ENCODE assay signal across 7 cellular contexts in genomic region chr10:29482591-29483421, GRCh38.
A peak's percentile ranks its signal among the peaks of the same experiment; 100 is the strongest.
DNase-seq lines count a peak whose midpoint lies in the region; ATAC-seq, FAIRE-seq and TF ChIP-seq lines count a peak whose summit lies in the region.

No MANE protein-coding gene starts in this region.

- H3K4me2 ChIP-seq in astrocyte (ENCODE audit: low read length) = peak overlapping the region; percentile 81

- H3K4me1 Mint-ChIP-seq in astrocyte (ENCODE audit: low read depth, unreplicated experiment) = peaks cover 22% of the 10 kb centered on the region

- H3K36me3 Mint-ChIP-seq in astrocyte (ENCODE audit: low read depth, unreplicated experiment) = peaks cover 18% of the 10 kb centered on the region

- peak; percentile 52 for ATAC-seq in GM18907 (IDR thresholded peaks at IDR 0.05; ENCODE audit: unreplicated experiment)
- no peak for ATAC-seq in GM21723 (IDR thresholded peaks at IDR 0.05; ENCODE audit: unreplicated experiment)

- peaks cover 11% of the 10 kb centered on the region for H3K36me3 ChIP-seq in astrocyte (ENCODE audit: insufficient read depth, low read length)

- H3K4me1 ChIP-seq in astrocyte (ENCODE audit: insufficient read depth, low read length) = peaks cover 23% of the 10 kb centered on the region

- no peaks in the 10 kb centered on the region for H3K27me3 ChIP-seq in astrocyte (ENCODE audit: insufficient read depth, low read length)

- H4K20me1 ChIP-seq in astrocyte (ENCODE audit: insufficient read depth, low read length) = peaks cover 12% of the 10 kb centered on the region

- H3K79me2 ChIP-seq in astrocyte (ENCODE audit: insufficient read depth, low read length) = no peaks in the 10 kb centered on the region

- peak; percentile 100 for FAIRE-seq in astrocyte (lab: Jason Lieb, UNC)

- H3K4me3 Mint-ChIP-seq in astrocyte (ENCODE audit: unreplicated experiment) = peak overlapping the region; percentile 17

- H2AFZ ChIP-seq in astrocyte (ENCODE audit: low read depth, low read length) = no peak overlapping the region

- H3K9ac ChIP-seq in astrocyte (ENCODE audit: low read length) = peak overlapping the region; percentile 72

- no peaks in the 10 kb centered on the region for H3K27me3 Mint-ChIP-seq in astrocyte (ENCODE audit: low read depth, unreplicated experiment)

- DNase-seq in LHCN-M2 (ENCODE audit: low read depth) (peak; percentile 76), astrocyte (ENCODE audit: low read depth) (peak; percentile 73), medulla oblongata (ENCODE audit: extremely low spot score) (peak; percentile 12), HUDEP-2 (lab: John Stamatoyannopoulos, UW; ENCODE audit: unreplicated experiment in 76 of 76) (no peak), NCI-H526 treated with DMSO at 0.1 percent for 48 hours (lab: John Stamatoyannopoulos, UW) (no peak)

- no peak for TF ChIP-seq CTCF in astrocyte (IDR thresholded peaks at IDR 0.05; ENCODE audit: insufficient read depth, low read depth, low read length)

- no peaks in the 10 kb centered on the region for H3K9me3 Mint-ChIP-seq in astrocyte (ENCODE audit: unreplicated experiment)

- H3K27ac ChIP-seq in astrocyte (ENCODE audit: low read depth, low read length) = peak overlapping the region; percentile 76

- no peaks in the 10 kb centered on the region for H3K9me3 ChIP-seq in astrocyte (ENCODE audit: insufficient read depth, low read depth, low read length)

- no peak overlapping the region for H3K4me3 ChIP-seq in astrocyte (ENCODE audit: insufficient read depth, low read depth, low read length)

- H3K27ac Mint-ChIP-seq in astrocyte (ENCODE audit: unreplicated experiment) = peak overlapping the region; percentile 94

Comparison
In these comparisons a context has a peak if more than half of its experiments do, and no peak if none do; other contexts are left out.
1. DNase-seq: peak in LHCN-M2 (single experiment), astrocyte (single experiment) and medulla oblongata (single experiment); none in HUDEP-2 (0 of 76) and NCI-H526 treated with DMSO at 0.1 percent for 48 hours (single experiment).